Comparison of ENCODE assay signal across 8 cellular contexts in genomic region chr10:14173391-14173705, GRCh38.
DNase-seq lines count a peak whose midpoint lies in the region; ATAC-seq and TF ChIP-seq lines count a peak whose summit lies in the region.
"Had no signal": no experiment of that assay in that cellular context is flagged by ENCODE, and none has a peak within 500 bp of the region (broad histone marks: within the 10 kb centered on the region; RNA-seq: fewer than 3 reads in every experiment).

No MANE protein-coding gene starts in this region.

- peaks cover 19% of the 10 kb centered on the region for H3K4me1 Mint-ChIP-seq in activated B cell treated with CpG ODN at 0.5 μM for 24 hours

- no peaks in the 10 kb centered on the region for H3K36me3 ChIP-seq in HAP-1 (replicated peaks)
- H3K36me3 ChIP-seq in iPS DF 6.9 (ENCODE audit: control insufficient read depth, insufficient read depth, low read length), result no peaks in the 10 kb centered on the region
- no peaks in the 10 kb centered on the region for H3K36me3 ChIP-seq in spleen

- peak overlapping the region; percentile 22 for H3K4me3 ChIP-seq in HAP-1
- peak overlapping the region; percentile 53; the same call in 1 of the 2 replicates for H3K4me3 ChIP-seq in iPS DF 6.9 (ENCODE audit: low read length)
- peak overlapping the region; percentile 20 to 67 (median 28) for H3K4me3 ChIP-seq in spleen

- no peak overlapping the region for H3K27ac Mint-ChIP-seq in activated B cell treated with CpG ODN at 0.5 μM for 24 hours
- H3K27ac Mint-ChIP-seq: dendritic cell treated with granulocyte-macrophage colony-stimulating factor and Interleukin-4, amounts not matched to agents 40 ng/mL and 50 ng/mL, for 4 days had no signal

- POLR2A ChIA-PET in activated B cell treated with CpG ODN at 0.5 μM for 24 hours (lab: Charles Lee), result no interaction called here

- no peaks in the 10 kb centered on the region for H3K4me1 ChIP-seq in HAP-1
- H3K4me1 ChIP-seq in iPS DF 6.9 (ENCODE audit: control insufficient read depth, insufficient read depth, low read length), result no peaks in the 10 kb centered on the region
- peaks cover 6 to 18% (median 16%) of the 10 kb centered on the region in 6 donors for H3K4me1 ChIP-seq in spleen

- TF ChIP-seq CTCF in activated B cell treated with CpG ODN at 0.5 μM for 24 hours (IDR thresholded peaks at IDR 0.05), result no peak
- no peak for TF ChIP-seq CTCF in spleen (IDR thresholded peaks at IDR 0.05 in 8 of 11, conservative IDR thresholded peaks at IDR 0.05 in 3 of 11)

- H3K36me3 Mint-ChIP-seq in activated B cell treated with CpG ODN at 0.5 μM for 24 hours (ENCODE audit: low read depth), result no peaks in the 10 kb centered on the region

- H3K9me3 Mint-ChIP-seq in activated B cell treated with CpG ODN at 0.5 μM for 24 hours, result no peaks in the 10 kb centered on the region
- H3K9me3 Mint-ChIP-seq: dendritic cell treated with granulocyte-macrophage colony-stimulating factor and Interleukin-4, amounts not matched to agents 40 ng/mL and 50 ng/mL, for 4 days had no signal

- peak overlapping the region; percentile 79 for H3K4me3 Mint-ChIP-seq in activated B cell treated with CpG ODN at 0.5 μM for 24 hours
- H3K4me3 Mint-ChIP-seq: dendritic cell treated with granulocyte-macrophage colony-stimulating factor and Interleukin-4, amounts not matched to agents 40 ng/mL and 50 ng/mL, for 4 days had no signal

- no peak for TF ChIP-seq POLR2A in spleen (IDR thresholded peaks at IDR 0.05)

- DNase-seq in HAP-1 (ENCODE audit: low spot score in 2 of 2) (no peak), activated B cell treated with CpG ODN at 0.5 μM for 24 hours (no peak), iPS DF 6.9 (ENCODE audit: low read depth, low spot score) (no peak), spleen (no peak), NCI-H82 treated with DMSO at 0.1 percent for 48 hours (lab: John Stamatoyannopoulos, UW; ENCODE audit: unreplicated experiment) (no peak), DMS153 treated with DMSO at 0.1 percent for 48 hours (lab: John Stamatoyannopoulos, UW; ENCODE audit: unreplicated experiment) (no peak), hippocampal formation (lab: John Stamatoyannopoulos, UW) (no peak)

- no peaks in the 10 kb centered on the region for H3K9me3 ChIP-seq in HAP-1
- no peaks in the 10 kb centered on the region for H3K9me3 ChIP-seq in iPS DF 6.9 (ENCODE audit: control insufficient read depth, insufficient read depth, low read length)
- no peaks in the 10 kb centered on the region for H3K9me3 ChIP-seq in spleen

- CTCF ChIA-PET in activated B cell treated with CpG ODN at 0.5 μM for 24 hours (lab: Charles Lee), result no interaction called here

- in situ Hi-C loops in HAP-1 (cut with MboI; ENCODE audit: low sequenced_read_pairs), result no loop called here

- H3K27me3 ChIP-seq in HAP-1 (ENCODE audit: low read depth) (peaks cover 28% of the 10 kb centered on the region), iPS DF 6.9 (ENCODE audit: control insufficient read depth, insufficient read depth, low read length) (no peaks in the 10 kb centered on the region; the same call in 1 of the 2 replicates), spleen (replicated peaks in 1 of 7) (peaks cover 0 to 74% (median 33%) of the 10 kb centered on the region in 7 donors)

- no peak for ATAC-seq in activated B cell treated with CpG ODN at 0.5 μM for 24 hours (ENCODE audit: low read depth)

- H3K27ac ChIP-seq in iPS DF 6.9 (ENCODE audit: low read length), result no peak overlapping the region
- H3K27ac ChIP-seq in spleen, result no peak overlapping the region

- H3K27me3 Mint-ChIP-seq in activated B cell treated with CpG ODN at 0.5 μM for 24 hours, result peaks cover 79% of the 10 kb centered on the region

- intact Hi-C loops in activated B cell treated with CpG ODN at 0.5 μM for 24 hours (cut with micrococcal nuclease), result no loop called here
- intact Hi-C loops in spleen (cut with DNase I; ENCODE audit: low total_unique reads), result no loop called here

- WGBS in iPS DF 6.9 (ENCODE audit: insufficient coverage, insufficient read length), result no CpG with 5 or more reads among the region's 6 CpGs
- 2 to 3% (median 3%) methylated on average over 6 of the region's 6 CpGs for WGBS in spleen, 5 donors
